In the genomic region with DNA sequence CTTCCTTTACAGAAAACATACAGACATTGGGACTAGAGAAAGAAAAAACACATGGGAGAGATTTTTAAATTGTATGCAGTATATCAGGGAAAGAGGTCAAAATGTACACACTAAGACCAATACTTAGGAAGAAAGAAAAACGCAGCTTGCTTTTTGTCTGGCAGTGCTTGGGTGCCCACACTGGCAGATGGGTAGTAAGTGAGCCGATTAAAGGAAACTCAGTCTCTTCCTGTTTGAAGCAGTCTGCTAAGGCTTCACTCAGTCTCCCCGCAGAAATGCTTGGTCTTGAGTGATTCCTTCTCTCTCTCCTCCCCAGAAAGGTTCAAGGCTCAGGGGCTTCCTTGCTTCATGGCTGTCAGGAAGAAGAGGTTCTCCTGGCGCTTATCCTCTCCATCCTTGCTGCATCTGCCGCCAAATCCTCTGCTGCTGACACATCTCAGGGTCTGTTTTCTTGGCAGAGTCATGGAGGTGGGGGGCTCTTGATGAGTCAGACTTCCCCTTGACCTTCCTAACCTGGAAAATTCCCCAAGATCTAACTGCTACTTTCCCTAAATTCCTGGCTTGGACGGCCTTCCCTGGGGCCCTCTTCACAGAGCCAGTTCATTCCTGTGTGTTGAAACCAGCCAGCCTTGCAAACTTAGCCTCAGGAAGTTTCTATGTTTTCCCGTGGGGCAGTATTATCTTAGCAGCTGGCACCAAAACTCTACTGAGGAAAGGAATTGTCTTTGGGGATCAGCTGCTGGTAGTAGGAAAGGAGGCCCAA, we compare ENCODE assay signal across 8 cellular contexts. TPM values are rescaled to one million over a fixed set of nuclear protein-coding genes. Genes with fewer than 3 reads are reported as not detected.
DNase-seq lines count a peak whose midpoint lies in the region; ATAC-seq, FAIRE-seq and TF ChIP-seq lines count a peak whose summit lies in the region.

No MANE protein-coding gene starts in this region.

- FAIRE-seq in D721Med (lab: Jason Lieb, UNC), result no peak

- DNase-seq in EH (ENCODE audit: low read depth) (peak; percentile 79), myocyte (ENCODE audit: low read depth) (peak; percentile 62), D721Med (ENCODE audit: insufficient read length, low spot score) (no peak), C1 segment of cervical spinal cord (lab: John Stamatoyannopoulos, UW) (no peak), NCI-H510A (lab: John Stamatoyannopoulos, UW) (no peak)
- DNase-seq in activated T-helper 2 cell treated with anti-CD3 and anti-CD28 coated beads, Interferon-gamma antibody, Interleukin-2, Interleukin-4, amounts not matched to agents 10 μg/mL and 5 μg/mL and 100 μg/mL, durations not matched to agents 14 hours and 24 hours and 36 hours (ENCODE audit: low spot score), result no peak

- no peaks in the 10 kb centered on the region for H3K9me3 Mint-ChIP-seq in IgD-negative memory B cell
- H3K9me3 Mint-ChIP-seq in activated T-helper 2 cell treated with anti-CD3 and anti-CD28 coated beads, Interferon-gamma antibody, Interleukin-2, Interleukin-4, amounts not matched to agents 10 μg/mL and 5 μg/mL and 100 μg/mL, durations not matched to agents 14 hours and 24 hours and 36 hours, result no peaks in the 10 kb centered on the region

- peak overlapping the region; percentile 8 to 91 (median 46) for H3K27ac Mint-ChIP-seq in IgD-negative memory B cell
- peak overlapping the region; percentile 84 for H3K27ac Mint-ChIP-seq in activated T-helper 2 cell treated with anti-CD3 and anti-CD28 coated beads, Interferon-gamma antibody, Interleukin-2, Interleukin-4, amounts not matched to agents 10 μg/mL and 5 μg/mL and 100 μg/mL, durations not matched to agents 14 hours and 24 hours and 36 hours

- peak overlapping the region; percentile 13 to 77 (median 57) for H3K4me3 Mint-ChIP-seq in IgD-negative memory B cell
- peak overlapping the region; percentile 28 for H3K4me3 Mint-ChIP-seq in activated T-helper 2 cell treated with anti-CD3 and anti-CD28 coated beads, Interferon-gamma antibody, Interleukin-2, Interleukin-4, amounts not matched to agents 10 μg/mL and 5 μg/mL and 100 μg/mL, durations not matched to agents 14 hours and 24 hours and 36 hours (ENCODE audit: low read depth)

- peaks cover 31 to 39% (median 35%) of the 10 kb centered on the region in 3 donors for H3K4me1 Mint-ChIP-seq in IgD-negative memory B cell
- H3K4me1 Mint-ChIP-seq in activated T-helper 2 cell treated with anti-CD3 and anti-CD28 coated beads, Interferon-gamma antibody, Interleukin-2, Interleukin-4, amounts not matched to agents 10 μg/mL and 5 μg/mL and 100 μg/mL, durations not matched to agents 14 hours and 24 hours and 36 hours (ENCODE audit: low read depth), result peaks cover 51% of the 10 kb centered on the region

- H3K27me3 Mint-ChIP-seq in IgD-negative memory B cell, result no peaks in the 10 kb centered on the region
- H3K27me3 Mint-ChIP-seq in activated T-helper 2 cell treated with anti-CD3 and anti-CD28 coated beads, Interferon-gamma antibody, Interleukin-2, Interleukin-4, amounts not matched to agents 10 μg/mL and 5 μg/mL and 100 μg/mL, durations not matched to agents 14 hours and 24 hours and 36 hours (ENCODE audit: low read depth), result no peaks in the 10 kb centered on the region

- H3K36me3 Mint-ChIP-seq in IgD-negative memory B cell, result no peaks in the 10 kb centered on the region
- peaks cover 3% of the 10 kb centered on the region for H3K36me3 Mint-ChIP-seq in activated T-helper 2 cell treated with anti-CD3 and anti-CD28 coated beads, Interferon-gamma antibody, Interleukin-2, Interleukin-4, amounts not matched to agents 10 μg/mL and 5 μg/mL and 100 μg/mL, durations not matched to agents 14 hours and 24 hours and 36 hours (ENCODE audit: low read depth)

- intact Hi-C loops in activated T-helper 2 cell treated with anti-CD3 and anti-CD28 coated beads, Interferon-gamma antibody, Interleukin-2, Interleukin-4, amounts not matched to agents 10 μg/mL and 5 μg/mL and 100 μg/mL, durations not matched to agents 14 hours and 24 hours and 36 hours (cut with micrococcal nuclease), result no loop called here

- ATAC-seq in GM19467 (IDR thresholded peaks at IDR 0.05; ENCODE audit: unreplicated experiment), result no peak

- TF ChIP-seq CTCF in D721Med (IDR thresholded peaks at IDR 0.05; ENCODE audit: insufficient read depth, missing control alignments), result no peak

RNA-seq across cellular contexts. Expression of a gene that starts 10.5 kb away (rescaled TPM):
- polyA plus RNA-seq in IgD-negative memory B cell, result 6,394 TPM
- total RNA-seq in activated T-helper 2 cell treated with anti-CD3 and anti-CD28 coated beads, Interferon-gamma antibody, Interleukin-2, Interleukin-4, amounts not matched to agents 10 μg/mL and 5 μg/mL and 100 μg/mL, durations not matched to agents 14 hours and 24 hours and 36 hours, result 2,676 and 2,847 TPM in 2 replicates
- 1,553 and 1,708 TPM in 2 replicates for total RNA-seq in myocyte
- 4,071 TPM for polyA plus RNA-seq in myocyte (2012)

RNA-seq across cellular contexts. Expression of a gene that starts 14.1 kb away (rescaled TPM):
- polyA plus RNA-seq in IgD-negative memory B cell, result 5.7 TPM
- 67.9 and 71.2 TPM in 2 replicates for total RNA-seq in activated T-helper 2 cell treated with anti-CD3 and anti-CD28 coated beads, Interferon-gamma antibody, Interleukin-2, Interleukin-4, amounts not matched to agents 10 μg/mL and 5 μg/mL and 100 μg/mL, durations not matched to agents 14 hours and 24 hours and 36 hours
- 0.73 and 1.4 TPM in 2 replicates for total RNA-seq in myocyte
- polyA plus RNA-seq in myocyte (2012), result 2.0 TPM

Comparison
In these comparisons a context has a peak if more than half of its experiments do, and no peak if none do; other contexts are left out.
1. DNase-seq: peak in EH (single experiment) and myocyte (single experiment); none in activated T-helper 2 cell treated with anti-CD3 and anti-CD28 coated beads, Interferon-gamma antibody, Interleukin-2, Interleukin-4, amounts not matched to agents 10 μg/mL and 5 μg/mL and 100 μg/mL, durations not matched to agents 14 hours and 24 hours and 36 hours (single experiment), D721Med (single experiment), C1 segment of cervical spinal cord (0 of 14) and NCI-H510A (single experiment).
2. RNA of a gene that starts 14.1 kb away (total RNA-seq): 67.9 to 71.2 TPM in activated T-helper 2 cell treated with anti-CD3 and anti-CD28 coated beads, Interferon-gamma antibody, Interleukin-2, Interleukin-4, amounts not matched to agents 10 μg/mL and 5 μg/mL and 100 μg/mL, durations not matched to agents 14 hours and 24 hours and 36 hours; 0.73 to 1.4 TPM in myocyte; every median in the first group is over 10 times any median in the second.